25 cellular contexts compared by ENCODE assay signal in genomic region chr2:145040433-145040832, GRCh38.
A peak's percentile ranks its signal among the peaks of the same experiment; 100 is the strongest.
DNase-seq lines count a peak whose midpoint lies in the region; ATAC-seq, FAIRE-seq and TF ChIP-seq lines count a peak whose summit lies in the region.
"Had no signal": no experiment of that assay in that cellular context is flagged by ENCODE, and none has a peak within 500 bp of the region (broad histone marks: within the 10 kb centered on the region; RNA-seq: fewer than 3 reads in every experiment).

No MANE protein-coding gene starts in this region.

- TF ChIP-seq RAD21 in IMR-90 (IDR thresholded peaks at IDR 0.05; ENCODE audit: low read length): no peak

- H3K4me1 Mint-ChIP-seq in activated naive CD4-positive, alpha-beta T cell treated with anti-CD3 and anti-CD28 coated beads for 36 hours (ENCODE audit: low read depth): no peaks in the 10 kb centered on the region
- H3K4me1 Mint-ChIP-seq: B cell had no signal

- DNase-seq in IMR-90 (peak; percentile 48), amniotic epithelial cell (ENCODE audit: low read depth) (peak; percentile 49), fibroblast of pulmonary artery (ENCODE audit: low read depth) (peak; percentile 59), pancreas (no peak), Karpas-422 (no peak), spleen (no peak)
- no peak for DNase-seq in activated naive CD4-positive, alpha-beta T cell treated with anti-CD3 and anti-CD28 coated beads for 36 hours
- DNase-seq: KBM-7, MV-4-11, NCI-H1105 treated with DMSO at 0.1 percent for 48 hours, NCI-H2029 treated with DMSO at 0.1 percent for 48 hours, NCI-H226, NCI-H510A treated with DMSO at 0.1 percent for 48 hours, NCI-H748 treated with DMSO at 0.1 percent for 48 hours, SIG-M5 had no signal

- no peak overlapping the region for H2AK9ac ChIP-seq in IMR-90 (replicated peaks; ENCODE audit: low read depth, low read length, poor library complexity)

- no peak overlapping the region for H3K18ac ChIP-seq in IMR-90 (ENCODE audit: low read depth, low read length)

- no peak overlapping the region for H3K4me2 ChIP-seq in IMR-90 (ENCODE audit: low read depth, low read length)
- no peak overlapping the region for H3K4me2 ChIP-seq in Karpas-422 (ENCODE audit: low read depth, low read length, poor library complexity, severe bottlenecking)
- H3K4me2 ChIP-seq: A549, GM23338 had no signal

- H2BK15ac ChIP-seq in IMR-90 (ENCODE audit: low read depth, low read length): no peak overlapping the region

- WGBS in IMR-90 (ENCODE audit: extremely low coverage in 2 of 2, insufficient read length in 1 of 2), 2 experiments: no CpG with 5 or more reads among the region's 1 CpG
- WGBS in pancreas, 2 donors: 56 to 81% methylated on average over 1 of the region's 1 CpG
- WGBS in spleen, 5 donors: 57 to 83% (median 62%) methylated on average over 1 of the region's 1 CpG

- no peaks in the 10 kb centered on the region for H3K36me3 Mint-ChIP-seq in activated naive CD4-positive, alpha-beta T cell treated with anti-CD3 and anti-CD28 coated beads for 36 hours (ENCODE audit: low read depth)
- H3K36me3 Mint-ChIP-seq: CD14-positive monocyte had no signal

- H3K4ac ChIP-seq in IMR-90 (ENCODE audit: low read depth, low read length): no peak overlapping the region

- H2AFZ ChIP-seq in IMR-90 (replicated peaks; ENCODE audit: low read length, poor library complexity) (no peak overlapping the region), Karpas-422 (ENCODE audit: low read length) (no peak overlapping the region)
- H2AFZ ChIP-seq: GM23338 had no signal

- H3K56ac ChIP-seq in IMR-90 (ENCODE audit: extremely low read depth, insufficient read depth, low read length): no peak overlapping the region

- no peak overlapping the region for H2BK5ac ChIP-seq in IMR-90 (ENCODE audit: low read depth, low read length, poor library complexity, severe bottlenecking)

- TF ChIP-seq CTCF in IMR-90 (conservative IDR thresholded peaks at IDR 0.05; ENCODE audit: low read depth, low read length) (no peak), fibroblast of pulmonary artery (IDR thresholded peaks at IDR 0.05; ENCODE audit: low read length, missing control alignments) (no peak), pancreas (IDR thresholded peaks at IDR 0.05) (no peak), spleen (IDR thresholded peaks at IDR 0.05 in 8 of 11, conservative IDR thresholded peaks at IDR 0.05 in 3 of 11) (no peak)

- H3K36me3 ChIP-seq in IMR-90 (ENCODE audit: control insufficient read depth, insufficient read depth, low read length) (no peaks in the 10 kb centered on the region), pancreas (no peaks in the 10 kb centered on the region), Karpas-422 (ENCODE audit: insufficient read depth, low read length) (no peaks in the 10 kb centered on the region), spleen (no peaks in the 10 kb centered on the region)
- H3K36me3 ChIP-seq: HAP-1 had no signal

- H3K27me3 Mint-ChIP-seq in activated naive CD4-positive, alpha-beta T cell treated with anti-CD3 and anti-CD28 coated beads for 36 hours (ENCODE audit: low read depth): no peaks in the 10 kb centered on the region
- H3K27me3 Mint-ChIP-seq: B cell had no signal

- no peak overlapping the region for H3K4me3 ChIP-seq in IMR-90 (ENCODE audit: insufficient read depth, low read depth, low read length)
- H3K4me3 ChIP-seq in fibroblast of pulmonary artery (replicated peaks; ENCODE audit: low read depth, low read length): no peak overlapping the region
- no peak overlapping the region for H3K4me3 ChIP-seq in pancreas
- H3K4me3 ChIP-seq in Karpas-422 (ENCODE audit: low read length): no peak overlapping the region
- H3K4me3 ChIP-seq in spleen: no peak overlapping the region
- H3K4me3 ChIP-seq: A549, GM23338, HAP-1 had no signal

- H3K27ac Mint-ChIP-seq in activated naive CD4-positive, alpha-beta T cell treated with anti-CD3 and anti-CD28 coated beads for 36 hours: no peak overlapping the region
- H3K27ac Mint-ChIP-seq: B cell, CD14-positive monocyte, GM23338 had no signal

- no peak overlapping the region for H4K91ac ChIP-seq in IMR-90 (ENCODE audit: insufficient read depth, low read depth, low read length)

- no peak overlapping the region for H3K14ac ChIP-seq in IMR-90 (replicated peaks; ENCODE audit: low read depth, low read length)

- H2AK5ac ChIP-seq in IMR-90 (ENCODE audit: low read depth, low read length): no peak overlapping the region

- H3K27ac ChIP-seq in IMR-90 (ENCODE audit: insufficient read depth, low read length) (no peak overlapping the region), pancreas (no peak overlapping the region), Karpas-422 (ENCODE audit: low read length) (no peak overlapping the region), spleen (no peak overlapping the region)
- H3K27ac ChIP-seq: HL-60 had no signal

- in situ Hi-C loops in IMR-90 (cut with MboI; ENCODE audit: low sequenced_read_pairs): no loop called here

- no peak for ATAC-seq in IMR-90 (ENCODE audit: low read depth)
- ATAC-seq in pancreas: no peak
- ATAC-seq: A549, GM23338, HepG2, Panc1 had no signal

- no peaks in the 10 kb centered on the region for H3K9me3 Mint-ChIP-seq in activated naive CD4-positive, alpha-beta T cell treated with anti-CD3 and anti-CD28 coated beads for 36 hours
- H3K9me3 Mint-ChIP-seq: GM23338 had no signal

- dilution Hi-C loops in IMR-90 (cut with HindIII; ENCODE audit: low sequenced_read_pairs, unreplicated experiment): no loop called here

- H3K9ac ChIP-seq in IMR-90 (ENCODE audit: low read depth, low read length) (no peak overlapping the region), Karpas-422 (ENCODE audit: low read length) (no peak overlapping the region)

- no peaks in the 10 kb centered on the region for H3K79me1 ChIP-seq in IMR-90 (ENCODE audit: low read depth in 1 of 2, low read length in 2 of 2)

- H3K4me1 ChIP-seq in IMR-90 (ENCODE audit: control insufficient read depth, insufficient read depth, low read length) (peaks cover 4% of the 10 kb centered on the region), pancreas (no peaks in the 10 kb centered on the region), Karpas-422 (ENCODE audit: low read length) (peaks cover 5% of the 10 kb centered on the region), spleen (peaks cover 0 to 5% (median 0%) of the 10 kb centered on the region in 6 donors)
- H3K4me1 ChIP-seq: HAP-1 had no signal

- no peak overlapping the region for H3K4me3 Mint-ChIP-seq in activated naive CD4-positive, alpha-beta T cell treated with anti-CD3 and anti-CD28 coated beads for 36 hours
- H3K4me3 Mint-ChIP-seq: B cell, CD14-positive monocyte, GM23338 had no signal

- no peak overlapping the region for H3K23ac ChIP-seq in IMR-90 (ENCODE audit: low read depth, low read length)

- intact Hi-C loops in IMR-90 (cut with micrococcal nuclease) (no loop called here), pancreas (cut with DNase I) (no loop called here), spleen (cut with DNase I; ENCODE audit: low total_unique reads) (no loop called here)
- intact Hi-C loops in activated naive CD4-positive, alpha-beta T cell treated with anti-CD3 and anti-CD28 coated beads for 36 hours (cut with micrococcal nuclease): no loop called here

- H3K27me3 ChIP-seq in IMR-90 (ENCODE audit: control insufficient read depth, insufficient read depth, low read length): no peaks in the 10 kb centered on the region
- no peaks in the 10 kb centered on the region for H3K27me3 ChIP-seq in pancreas
- H3K27me3 ChIP-seq in Karpas-422 (ENCODE audit: low read length): no peaks in the 10 kb centered on the region
- H3K27me3 ChIP-seq in spleen (replicated peaks in 1 of 7): no peaks in the 10 kb centered on the region

- no peaks in the 10 kb centered on the region for H3K79me2 ChIP-seq in Karpas-422 (ENCODE audit: low read length)

- H3K9me2 ChIP-seq in Karpas-422 (replicated peaks; ENCODE audit: insufficient read depth, low read length): peaks cover 3% of the 10 kb centered on the region; the same call in 1 of the 2 replicates

- no peaks in the 10 kb centered on the region for H3K9me3 ChIP-seq in IMR-90 (ENCODE audit: control insufficient read depth, insufficient read depth, low read length)
- H3K9me3 ChIP-seq in pancreas: no peaks in the 10 kb centered on the region
- H3K9me3 ChIP-seq in Karpas-422 (ENCODE audit: low read length): no peaks in the 10 kb centered on the region
- H3K9me3 ChIP-seq in spleen: no peaks in the 10 kb centered on the region
- H3K9me3 ChIP-seq: A549, HAP-1 had no signal

- no peaks in the 10 kb centered on the region for H3K9me1 ChIP-seq in IMR-90 (ENCODE audit: insufficient read depth, low read length)

- no peak overlapping the region for H4K5ac ChIP-seq in IMR-90 (ENCODE audit: low read depth, low read length)

- no peaks in the 10 kb centered on the region for H4K20me1 ChIP-seq in IMR-90 (ENCODE audit: insufficient read depth, low read length)
- H4K20me1 ChIP-seq in Karpas-422 (ENCODE audit: insufficient read depth, low read depth, low read length): no peaks in the 10 kb centered on the region

- TF ChIP-seq POLR2A in IMR-90 (IDR thresholded peaks at IDR 0.05; ENCODE audit: low read depth, low read length) (no peak), spleen (IDR thresholded peaks at IDR 0.05) (no peak)

- BruUV-seq in IMR-90 (replicated peaks; lab: Mats Ljungman, UMichigan): no TSS peak

- no peak overlapping the region for H2BK120ac ChIP-seq in IMR-90 (ENCODE audit: low read depth, low read length)

- FAIRE-seq in pancreas (lab: Jason Lieb, UNC): peak; percentile 41
- FAIRE-seq: A549, G401.6, GM18507, HepG2 had no signal

- no peak overlapping the region for H4K8ac ChIP-seq in IMR-90 (ENCODE audit: low read depth in 2 of 2, low read length in 2 of 2)

- CTCF ChIA-PET in IMR-90 (lab: Yijun Ruan, JAX): no interaction called here
- CTCF ChIA-PET in activated naive CD4-positive, alpha-beta T cell treated with anti-CD3 and anti-CD28 coated beads for 36 hours (lab: Charles Lee): no interaction called here

- POLR2A ChIA-PET in IMR-90 (lab: Charles Lee; ENCODE audit: unreplicated experiment): no interaction called here

- H2BK20ac ChIP-seq in IMR-90 (ENCODE audit: low read depth, low read length): no peak overlapping the region

TF ChIP-seq in IMR-90, 13 proteins besides CTCF, POLR2A, EP300 and RAD21:
- TF ChIP-seq CEBPB (IDR thresholded peaks at IDR 0.05; ENCODE audit: low read depth, low read length) (peak; percentile 70), SMC3 (IDR thresholded peaks at IDR 0.05; ENCODE audit: low read depth, low read length) (no peak)

Comparison
In these comparisons a context has a peak if more than half of its experiments do, and no peak if none do; other contexts are left out.
1. DNase-seq: peak in IMR-90 (single experiment), amniotic epithelial cell (single experiment) and fibroblast of pulmonary artery (single experiment); none in pancreas (0 of 6), Karpas-422 (single experiment), activated naive CD4-positive, alpha-beta T cell treated with anti-CD3 and anti-CD28 coated beads for 36 hours (single experiment) and spleen (single experiment).